9 cellular contexts compared by ENCODE assay signal in genomic region chrX:24055043-24055356, GRCh38. TPM values are rescaled to one million over a fixed set of nuclear protein-coding genes. Genes with fewer than 3 reads are reported as not detected.
A peak's percentile ranks its signal among the peaks of the same experiment; 100 is the strongest.
DNase-seq lines count a peak whose midpoint lies in the region; ATAC-seq and TF ChIP-seq lines count a peak whose summit lies in the region.
"Had no signal": no experiment of that assay in that cellular context is flagged by ENCODE, and none has a peak within 500 bp of the region (broad histone marks: within the 10 kb centered on the region; RNA-seq: fewer than 3 reads in every experiment).

No MANE protein-coding gene starts in this region.

- no peak for DNase-seq in effector memory CD8-positive, alpha-beta T cell
- DNase-seq in progenitor cell of endocrine pancreas (ENCODE audit: low spot score, unreplicated experiment): no peak
- DNase-seq in GM19238 (ENCODE audit: insufficient read length, low spot score): no peak
- no peak for DNase-seq in NCI-H146 (lab: John Stamatoyannopoulos, UW)
- DNase-seq in RKO (ENCODE audit: low spot score): no peak
- DNase-seq in NCI-H82 (lab: John Stamatoyannopoulos, UW): no peak

- no peaks in the 10 kb centered on the region for H3K9me3 Mint-ChIP-seq in effector memory CD8-positive, alpha-beta T cell
- no peaks in the 10 kb centered on the region for H3K9me3 Mint-ChIP-seq in progenitor cell of endocrine pancreas (ENCODE audit: low read depth)
- H3K9me3 Mint-ChIP-seq: natural killer cell treated with Interleukin-12 subunit alpha and Interleukin-12 subunit beta and Interleukin-15 and Interleukin-18, amount 100 ng/mL, for 72 hours had no signal

- H3K27ac Mint-ChIP-seq in effector memory CD8-positive, alpha-beta T cell: peak overlapping the region in 1 of 2 donors; percentile 97
- H3K27ac Mint-ChIP-seq in progenitor cell of endocrine pancreas: peak overlapping the region; percentile 100
- H3K27ac Mint-ChIP-seq: natural killer cell treated with Interleukin-12 subunit alpha and Interleukin-12 subunit beta and Interleukin-15 and Interleukin-18, amount 100 ng/mL, for 72 hours had no signal

- H3K36me3 Mint-ChIP-seq in effector memory CD8-positive, alpha-beta T cell (ENCODE audit: insufficient read depth): peaks cover 38% of the 10 kb centered on the region
- H3K36me3 Mint-ChIP-seq in progenitor cell of endocrine pancreas (ENCODE audit: insufficient read depth): peaks cover 7% of the 10 kb centered on the region

- ATAC-seq in GM21447 (IDR thresholded peaks at IDR 0.05; ENCODE audit: unreplicated experiment): peak; percentile 1
- ATAC-seq in HG03432 (IDR thresholded peaks at IDR 0.05; ENCODE audit: unreplicated experiment): peak; percentile 15
- ATAC-seq in effector memory CD8-positive, alpha-beta T cell (replicated peaks): peak; percentile 7

- TF ChIP-seq CTCF in progenitor cell of endocrine pancreas (IDR thresholded peaks at IDR 0.05; ENCODE audit: unreplicated experiment): no peak

- no peak overlapping the region for H3K4me3 Mint-ChIP-seq in effector memory CD8-positive, alpha-beta T cell
- no peak overlapping the region for H3K4me3 Mint-ChIP-seq in progenitor cell of endocrine pancreas (ENCODE audit: low read depth)
- H3K4me3 Mint-ChIP-seq: natural killer cell treated with Interleukin-12 subunit alpha and Interleukin-12 subunit beta and Interleukin-15 and Interleukin-18, amount 100 ng/mL, for 72 hours had no signal

- H3K27me3 Mint-ChIP-seq in effector memory CD8-positive, alpha-beta T cell: no peaks in the 10 kb centered on the region
- H3K27me3 Mint-ChIP-seq in progenitor cell of endocrine pancreas: no peaks in the 10 kb centered on the region
- H3K27me3 Mint-ChIP-seq: natural killer cell treated with Interleukin-12 subunit alpha and Interleukin-12 subunit beta and Interleukin-15 and Interleukin-18, amount 100 ng/mL, for 72 hours had no signal

- peaks cover 2 to 12% of the 10 kb centered on the region in 2 donors for H3K4me1 Mint-ChIP-seq in effector memory CD8-positive, alpha-beta T cell (ENCODE audit: low read depth in 2 of 2)
- peaks cover 6% of the 10 kb centered on the region for H3K4me1 Mint-ChIP-seq in progenitor cell of endocrine pancreas (ENCODE audit: low read depth)

RNA-seq across cellular contexts. Expression of gene EIF2S3, which starts 0.2 kb away (rescaled TPM):
- total RNA-seq in progenitor cell of endocrine pancreas: 473 and 501 TPM in 2 replicates

RNA-seq across cellular contexts. Expression of gene KLHL15, which starts 28.0 kb away (rescaled TPM):
- total RNA-seq in progenitor cell of endocrine pancreas: 16.0 and 16.2 TPM in 2 replicates
